Comparison of ENCODE assay signal across 1 cellular context in the genomic region with DNA sequence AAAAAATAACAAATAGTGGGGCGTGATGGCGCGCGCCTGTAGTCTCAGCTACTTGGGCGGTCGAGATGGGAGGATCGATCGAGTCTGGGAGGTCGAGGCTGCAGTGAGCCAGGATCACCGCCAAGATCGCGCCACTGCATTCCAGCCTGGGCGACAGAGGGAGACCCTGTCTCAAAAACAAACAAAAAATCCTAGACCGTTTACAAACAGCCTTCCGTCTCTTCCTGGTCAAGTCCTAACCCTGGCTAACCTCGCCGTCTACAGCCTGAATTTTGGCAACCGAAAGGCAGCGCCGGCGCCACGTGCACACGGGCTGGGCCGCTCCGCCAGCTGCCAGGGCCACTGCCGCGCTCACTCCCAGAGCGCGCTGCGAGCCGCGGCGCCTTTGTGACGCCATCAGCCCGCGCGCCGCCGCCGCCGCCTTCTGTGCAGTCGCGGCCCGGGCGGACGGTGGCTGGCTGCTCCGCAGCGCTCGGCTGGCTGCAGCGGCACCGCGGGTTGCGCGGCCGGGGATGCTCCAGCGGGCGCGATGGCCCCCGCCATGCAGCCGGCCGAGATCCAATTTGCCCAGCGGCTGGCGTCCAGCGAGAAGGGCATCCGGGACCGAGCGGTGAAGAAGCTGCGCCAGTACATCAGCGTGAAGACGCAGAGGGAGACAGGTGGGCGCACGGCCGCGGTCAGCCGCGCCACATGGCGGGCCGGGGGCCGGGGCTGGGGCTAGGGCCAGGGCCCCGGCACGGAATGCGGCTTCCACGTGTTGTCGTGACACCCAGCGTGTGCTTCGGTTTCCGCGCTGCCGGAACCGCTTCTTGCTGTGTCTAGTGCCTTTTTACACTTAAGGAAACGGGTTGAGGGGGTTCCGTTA.
A peak's percentile ranks its signal among the peaks of the same experiment; 100 is the strongest.
TF ChIP-seq lines count a peak whose summit lies in the region.

A gene (minus strand): TSS at position 353 of the 865 bp plus-strand sequence. CDS start 1,392 bp downstream, outside the sequence.
A gene with protein sequence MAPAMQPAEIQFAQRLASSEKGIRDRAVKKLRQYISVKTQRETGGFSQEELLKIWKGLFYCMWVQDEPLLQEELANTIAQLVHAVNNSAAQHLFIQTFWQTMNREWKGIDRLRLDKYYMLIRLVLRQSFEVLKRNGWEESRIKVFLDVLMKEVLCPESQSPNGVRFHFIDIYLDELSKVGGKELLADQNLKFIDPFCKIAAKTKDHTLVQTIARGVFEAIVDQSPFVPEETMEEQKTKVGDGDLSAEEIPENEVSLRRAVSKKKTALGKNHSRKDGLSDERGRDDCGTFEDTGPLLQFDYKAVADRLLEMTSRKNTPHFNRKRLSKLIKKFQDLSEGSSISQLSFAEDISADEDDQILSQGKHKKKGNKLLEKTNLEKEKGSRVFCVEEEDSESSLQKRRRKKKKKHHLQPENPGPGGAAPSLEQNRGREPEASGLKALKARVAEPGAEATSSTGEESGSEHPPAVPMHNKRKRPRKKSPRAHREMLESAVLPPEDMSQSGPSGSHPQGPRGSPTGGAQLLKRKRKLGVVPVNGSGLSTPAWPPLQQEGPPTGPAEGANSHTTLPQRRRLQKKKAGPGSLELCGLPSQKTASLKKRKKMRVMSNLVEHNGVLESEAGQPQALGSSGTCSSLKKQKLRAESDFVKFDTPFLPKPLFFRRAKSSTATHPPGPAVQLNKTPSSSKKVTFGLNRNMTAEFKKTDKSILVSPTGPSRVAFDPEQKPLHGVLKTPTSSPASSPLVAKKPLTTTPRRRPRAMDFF (plus strand): TSS at position 425 of the 865 bp plus-strand sequence. CDS start 105 bp downstream, at position 530.

TF ChIP-seq in H1, 55 proteins besides CTCF, POLR2A, EP300 and RAD21 (continues in another document):
- TF ChIP-seq FOSL1 (IDR thresholded peaks at IDR 0.05; ENCODE audit: insufficient read depth, low read depth, low read length) (no peak), SIRT6 (IDR thresholded peaks at IDR 0.05; ENCODE audit: low read length) (no peak), RXRA (IDR thresholded peaks at IDR 0.05; ENCODE audit: insufficient read depth, low read depth, low read length) (no peak), SP1 (IDR thresholded peaks at IDR 0.05; ENCODE audit: low read depth, low read length) (0 out of 2 replicates have a peak, but pooled peaks have one; percentile 11), NRF1 (IDR thresholded peaks at IDR 0.05; ENCODE audit: low read depth, low read length) (no peak), CEBPB (IDR thresholded peaks at IDR 0.05; ENCODE audit: low read depth, low read length) (no peak), GTF2F1 (IDR thresholded peaks at IDR 0.05; ENCODE audit: borderline replicate concordance, low read depth, low read length) (peak; percentile 92), NANOG (IDR thresholded peaks at IDR 0.05; ENCODE audit: insufficient read depth, low read depth, low read length, poor library complexity, severe bottlenecking) (peak; percentile 25), TCF12 (IDR thresholded peaks at IDR 0.05; ENCODE audit: low read depth, low read length) (peak; percentile 80; the same call in 1 of the 2 replicates), SUZ12 (IDR thresholded peaks at IDR 0.05; ENCODE audit: low read length) (no peak), EZH2 (IDR thresholded peaks at IDR 0.05; ENCODE audit: low read depth, low read length, severe bottlenecking) (no peak), KDM5A (IDR thresholded peaks at IDR 0.05; ENCODE audit: low read length) (peak; percentile 63), MAFK (IDR thresholded peaks at IDR 0.05; ENCODE audit: low read depth, low read length) (no peak), SP4 (IDR thresholded peaks at IDR 0.05; ENCODE audit: low read length) (no peak), GABPA (IDR thresholded peaks at IDR 0.05; ENCODE audit: borderline replicate concordance, insufficient read depth, low read length) (no peak), RBBP5 (IDR thresholded peaks at IDR 0.05; ENCODE audit: borderline replicate concordance, low read depth, low read length) (peak; percentile 79), SP2 (IDR thresholded peaks at IDR 0.05; ENCODE audit: low read length) (no peak), TAF7 (optimal IDR thresholded peaks at IDR 0.05; ENCODE audit: borderline replicate concordance, low read depth, low read length) (peak; percentile 93), RNF2 (IDR thresholded peaks at IDR 0.05; ENCODE audit: borderline replicate concordance, low read depth, low read length, missing control alignments, poor library complexity, severe bottlenecking) (no peak), TAF1 (IDR thresholded peaks at IDR 0.05; ENCODE audit: low read depth, low read length) (peak; percentile 95), RFX5 (IDR thresholded peaks at IDR 0.05; ENCODE audit: borderline replicate concordance, low read depth, low read length) (no peak), CTBP2 (IDR thresholded peaks at IDR 0.05; ENCODE audit: borderline replicate concordance, insufficient read depth, insufficient read length, low read length) (no peak), CBX5 (IDR thresholded peaks at IDR 0.05; ENCODE audit: low read depth, low read length) (no peak), TEAD4 (IDR thresholded peaks at IDR 0.05; ENCODE audit: low read depth, low read length) (peak; percentile 37; the same call in 1 of the 2 replicates), EGR1 (IDR thresholded peaks at IDR 0.05; ENCODE audit: borderline replicate concordance, low read depth, low read length) (no peak), PHF8 (conservative IDR thresholded peaks at IDR 0.05; ENCODE audit: low read depth, low read length) (peak; percentile 95), SIX5 (IDR thresholded peaks at IDR 0.05; ENCODE audit: low read depth, low read length) (no peak), HDAC6 (IDR thresholded peaks at IDR 0.05; ENCODE audit: low read depth, low read length) (no peak), CHD1 (IDR thresholded peaks at IDR 0.05; ENCODE audit: low read depth, low read length) (no peak), SRF (IDR thresholded peaks at IDR 0.05; ENCODE audit: low read depth, low read length) (peak; percentile 89), ZNF274 (IDR thresholded peaks at IDR 0.05; ENCODE audit: borderline replicate concordance, extremely low read depth, low read length) (no peak), JUN (IDR thresholded peaks at IDR 0.05; ENCODE audit: low read depth, low read length) (no peak), TBP (IDR thresholded peaks at IDR 0.05; ENCODE audit: low read depth, low read length) (peak; percentile 75; the same call in 1 of the 2 replicates), BCL11A (IDR thresholded peaks at IDR 0.05; ENCODE audit: low read depth in 2 of 2, low read length in 2 of 2) (no peak), KDM4A (IDR thresholded peaks at IDR 0.05; ENCODE audit: low read depth, low read length, severe bottlenecking) (peak; percentile 97), KDM1A (IDR thresholded peaks at IDR 0.05; ENCODE audit: borderline replicate concordance, low read length) (no peak), YY1 (IDR thresholded peaks at IDR 0.05; ENCODE audit: low read depth, low read length) (peak; percentile 53; the same call in 1 of the 2 replicates), JUND (IDR thresholded peaks at IDR 0.05; ENCODE audit: low read length) (no peak)
- TF ChIP-seq, protein P1, sequence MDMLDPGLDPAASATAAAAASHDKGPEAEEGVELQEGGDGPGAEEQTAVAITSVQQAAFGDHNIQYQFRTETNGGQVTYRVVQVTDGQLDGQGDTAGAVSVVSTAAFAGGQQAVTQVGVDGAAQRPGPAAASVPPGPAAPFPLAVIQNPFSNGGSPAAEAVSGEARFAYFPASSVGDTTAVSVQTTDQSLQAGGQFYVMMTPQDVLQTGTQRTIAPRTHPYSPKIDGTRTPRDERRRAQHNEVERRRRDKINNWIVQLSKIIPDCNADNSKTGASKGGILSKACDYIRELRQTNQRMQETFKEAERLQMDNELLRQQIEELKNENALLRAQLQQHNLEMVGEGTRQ (IDR thresholded peaks at IDR 0.05; ENCODE audit: low read length) = 0 out of 2 replicates have a peak, but pooled peaks have one; percentile 8
- TF ChIP-seq, protein P2, sequence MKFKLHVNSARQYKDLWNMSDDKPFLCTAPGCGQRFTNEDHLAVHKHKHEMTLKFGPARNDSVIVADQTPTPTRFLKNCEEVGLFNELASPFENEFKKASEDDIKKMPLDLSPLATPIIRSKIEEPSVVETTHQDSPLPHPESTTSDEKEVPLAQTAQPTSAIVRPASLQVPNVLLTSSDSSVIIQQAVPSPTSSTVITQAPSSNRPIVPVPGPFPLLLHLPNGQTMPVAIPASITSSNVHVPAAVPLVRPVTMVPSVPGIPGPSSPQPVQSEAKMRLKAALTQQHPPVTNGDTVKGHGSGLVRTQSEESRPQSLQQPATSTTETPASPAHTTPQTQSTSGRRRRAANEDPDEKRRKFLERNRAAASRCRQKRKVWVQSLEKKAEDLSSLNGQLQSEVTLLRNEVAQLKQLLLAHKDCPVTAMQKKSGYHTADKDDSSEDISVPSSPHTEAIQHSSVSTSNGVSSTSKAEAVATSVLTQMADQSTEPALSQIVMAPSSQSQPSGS (IDR thresholded peaks at IDR 0.05; ENCODE audit: low read length) = no peak
- TF ChIP-seq, protein P3, sequence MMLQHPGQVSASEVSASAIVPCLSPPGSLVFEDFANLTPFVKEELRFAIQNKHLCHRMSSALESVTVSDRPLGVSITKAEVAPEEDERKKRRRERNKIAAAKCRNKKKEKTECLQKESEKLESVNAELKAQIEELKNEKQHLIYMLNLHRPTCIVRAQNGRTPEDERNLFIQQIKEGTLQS (IDR thresholded peaks at IDR 0.05; ENCODE audit: insufficient read depth, low read depth, low read length) = peak; percentile 78; the same call in 1 of the 2 replicates
- TF ChIP-seq, protein P4, sequence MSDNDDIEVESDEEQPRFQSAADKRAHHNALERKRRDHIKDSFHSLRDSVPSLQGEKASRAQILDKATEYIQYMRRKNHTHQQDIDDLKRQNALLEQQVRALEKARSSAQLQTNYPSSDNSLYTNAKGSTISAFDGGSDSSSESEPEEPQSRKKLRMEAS (IDR thresholded peaks at IDR 0.05) = peak; percentile 100
- TF ChIP-seq, protein P5, sequence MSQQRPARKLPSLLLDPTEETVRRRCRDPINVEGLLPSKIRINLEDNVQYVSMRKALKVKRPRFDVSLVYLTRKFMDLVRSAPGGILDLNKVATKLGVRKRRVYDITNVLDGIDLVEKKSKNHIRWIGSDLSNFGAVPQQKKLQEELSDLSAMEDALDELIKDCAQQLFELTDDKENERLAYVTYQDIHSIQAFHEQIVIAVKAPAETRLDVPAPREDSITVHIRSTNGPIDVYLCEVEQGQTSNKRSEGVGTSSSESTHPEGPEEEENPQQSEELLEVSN (IDR thresholded peaks at IDR 0.05) = peak; percentile 99
- TF ChIP-seq, protein P6, sequence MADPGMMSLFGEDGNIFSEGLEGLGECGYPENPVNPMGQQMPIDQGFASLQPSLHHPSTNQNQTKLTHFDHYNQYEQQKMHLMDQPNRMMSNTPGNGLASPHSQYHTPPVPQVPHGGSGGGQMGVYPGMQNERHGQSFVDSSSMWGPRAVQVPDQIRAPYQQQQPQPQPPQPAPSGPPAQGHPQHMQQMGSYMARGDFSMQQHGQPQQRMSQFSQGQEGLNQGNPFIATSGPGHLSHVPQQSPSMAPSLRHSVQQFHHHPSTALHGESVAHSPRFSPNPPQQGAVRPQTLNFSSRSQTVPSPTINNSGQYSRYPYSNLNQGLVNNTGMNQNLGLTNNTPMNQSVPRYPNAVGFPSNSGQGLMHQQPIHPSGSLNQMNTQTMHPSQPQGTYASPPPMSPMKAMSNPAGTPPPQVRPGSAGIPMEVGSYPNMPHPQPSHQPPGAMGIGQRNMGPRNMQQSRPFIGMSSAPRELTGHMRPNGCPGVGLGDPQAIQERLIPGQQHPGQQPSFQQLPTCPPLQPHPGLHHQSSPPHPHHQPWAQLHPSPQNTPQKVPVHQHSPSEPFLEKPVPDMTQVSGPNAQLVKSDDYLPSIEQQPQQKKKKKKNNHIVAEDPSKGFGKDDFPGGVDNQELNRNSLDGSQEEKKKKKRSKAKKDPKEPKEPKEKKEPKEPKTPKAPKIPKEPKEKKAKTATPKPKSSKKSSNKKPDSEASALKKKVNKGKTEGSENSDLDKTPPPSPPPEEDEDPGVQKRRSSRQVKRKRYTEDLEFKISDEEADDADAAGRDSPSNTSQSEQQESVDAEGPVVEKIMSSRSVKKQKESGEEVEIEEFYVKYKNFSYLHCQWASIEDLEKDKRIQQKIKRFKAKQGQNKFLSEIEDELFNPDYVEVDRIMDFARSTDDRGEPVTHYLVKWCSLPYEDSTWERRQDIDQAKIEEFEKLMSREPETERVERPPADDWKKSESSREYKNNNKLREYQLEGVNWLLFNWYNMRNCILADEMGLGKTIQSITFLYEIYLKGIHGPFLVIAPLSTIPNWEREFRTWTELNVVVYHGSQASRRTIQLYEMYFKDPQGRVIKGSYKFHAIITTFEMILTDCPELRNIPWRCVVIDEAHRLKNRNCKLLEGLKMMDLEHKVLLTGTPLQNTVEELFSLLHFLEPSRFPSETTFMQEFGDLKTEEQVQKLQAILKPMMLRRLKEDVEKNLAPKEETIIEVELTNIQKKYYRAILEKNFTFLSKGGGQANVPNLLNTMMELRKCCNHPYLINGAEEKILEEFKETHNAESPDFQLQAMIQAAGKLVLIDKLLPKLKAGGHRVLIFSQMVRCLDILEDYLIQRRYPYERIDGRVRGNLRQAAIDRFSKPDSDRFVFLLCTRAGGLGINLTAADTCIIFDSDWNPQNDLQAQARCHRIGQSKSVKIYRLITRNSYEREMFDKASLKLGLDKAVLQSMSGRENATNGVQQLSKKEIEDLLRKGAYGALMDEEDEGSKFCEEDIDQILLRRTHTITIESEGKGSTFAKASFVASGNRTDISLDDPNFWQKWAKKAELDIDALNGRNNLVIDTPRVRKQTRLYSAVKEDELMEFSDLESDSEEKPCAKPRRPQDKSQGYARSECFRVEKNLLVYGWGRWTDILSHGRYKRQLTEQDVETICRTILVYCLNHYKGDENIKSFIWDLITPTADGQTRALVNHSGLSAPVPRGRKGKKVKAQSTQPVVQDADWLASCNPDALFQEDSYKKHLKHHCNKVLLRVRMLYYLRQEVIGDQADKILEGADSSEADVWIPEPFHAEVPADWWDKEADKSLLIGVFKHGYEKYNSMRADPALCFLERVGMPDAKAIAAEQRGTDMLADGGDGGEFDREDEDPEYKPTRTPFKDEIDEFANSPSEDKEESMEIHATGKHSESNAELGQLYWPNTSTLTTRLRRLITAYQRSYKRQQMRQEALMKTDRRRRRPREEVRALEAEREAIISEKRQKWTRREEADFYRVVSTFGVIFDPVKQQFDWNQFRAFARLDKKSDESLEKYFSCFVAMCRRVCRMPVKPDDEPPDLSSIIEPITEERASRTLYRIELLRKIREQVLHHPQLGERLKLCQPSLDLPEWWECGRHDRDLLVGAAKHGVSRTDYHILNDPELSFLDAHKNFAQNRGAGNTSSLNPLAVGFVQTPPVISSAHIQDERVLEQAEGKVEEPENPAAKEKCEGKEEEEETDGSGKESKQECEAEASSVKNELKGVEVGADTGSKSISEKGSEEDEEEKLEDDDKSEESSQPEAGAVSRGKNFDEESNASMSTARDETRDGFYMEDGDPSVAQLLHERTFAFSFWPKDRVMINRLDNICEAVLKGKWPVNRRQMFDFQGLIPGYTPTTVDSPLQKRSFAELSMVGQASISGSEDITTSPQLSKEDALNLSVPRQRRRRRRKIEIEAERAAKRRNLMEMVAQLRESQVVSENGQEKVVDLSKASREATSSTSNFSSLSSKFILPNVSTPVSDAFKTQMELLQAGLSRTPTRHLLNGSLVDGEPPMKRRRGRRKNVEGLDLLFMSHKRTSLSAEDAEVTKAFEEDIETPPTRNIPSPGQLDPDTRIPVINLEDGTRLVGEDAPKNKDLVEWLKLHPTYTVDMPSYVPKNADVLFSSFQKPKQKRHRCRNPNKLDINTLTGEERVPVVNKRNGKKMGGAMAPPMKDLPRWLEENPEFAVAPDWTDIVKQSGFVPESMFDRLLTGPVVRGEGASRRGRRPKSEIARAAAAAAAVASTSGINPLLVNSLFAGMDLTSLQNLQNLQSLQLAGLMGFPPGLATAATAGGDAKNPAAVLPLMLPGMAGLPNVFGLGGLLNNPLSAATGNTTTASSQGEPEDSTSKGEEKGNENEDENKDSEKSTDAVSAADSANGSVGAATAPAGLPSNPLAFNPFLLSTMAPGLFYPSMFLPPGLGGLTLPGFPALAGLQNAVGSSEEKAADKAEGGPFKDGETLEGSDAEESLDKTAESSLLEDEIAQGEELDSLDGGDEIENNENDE (IDR thresholded peaks at IDR 0.05; ENCODE audit: insufficient replicate concordance, low read length) = no peak
